ENCODE assay signal across 22 cellular contexts in the genomic region with DNA sequence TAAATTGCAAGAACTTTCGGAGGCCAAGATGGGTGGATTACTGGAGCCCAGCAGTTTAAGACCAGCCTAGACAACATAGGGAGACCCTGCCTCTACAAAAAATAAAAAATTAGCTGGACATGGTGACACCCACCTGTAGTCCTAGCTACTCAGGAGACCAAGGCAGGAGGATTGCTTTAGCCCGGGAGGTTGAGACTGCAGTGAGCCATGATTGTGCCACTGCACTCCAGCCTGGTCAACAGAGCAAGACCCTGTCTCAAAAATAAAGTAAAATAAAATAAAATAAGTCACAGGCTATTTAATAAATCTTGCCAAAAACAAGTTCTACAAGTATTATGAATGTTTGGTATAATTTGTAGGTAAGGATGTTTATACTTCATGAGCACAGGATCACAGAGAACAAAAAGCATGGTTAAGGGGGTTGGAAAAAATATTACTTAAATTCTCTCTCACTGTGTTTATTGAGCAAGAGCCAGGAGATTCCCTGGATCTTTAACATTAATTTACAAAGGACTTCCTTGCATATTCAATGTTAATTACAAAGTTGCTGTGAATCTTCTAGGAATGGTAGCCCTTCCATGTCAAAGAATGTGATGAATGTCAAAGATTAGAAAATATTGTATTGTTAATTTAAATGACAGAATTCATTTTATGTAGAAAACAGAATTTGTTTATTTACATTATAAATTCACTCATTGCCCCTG.
"Had no signal": no experiment of that assay in that cellular context is flagged by ENCODE, and none has a peak within 500 bp of the region (broad histone marks: within the 10 kb centered on the region; RNA-seq: fewer than 3 reads in every experiment).

No MANE protein-coding gene starts in this region.

- H3K4me3 ChIP-seq: esophagus squamous epithelium, lung, pancreas, right lobe of liver, thoracic aorta, tibial nerve, upper lobe of left lung, vagina had no signal

- H3K4me1 ChIP-seq: esophagus squamous epithelium, vagina had no signal

- H3K36me3 ChIP-seq: esophagus squamous epithelium, pancreas, right lobe of liver, thoracic aorta, tibial nerve, upper lobe of left lung, vagina had no signal

- H3K9me3 Mint-ChIP-seq: effector memory CD8-positive, alpha-beta T cell; natural killer cell had no signal

- H3K27ac Mint-ChIP-seq: effector memory CD8-positive, alpha-beta T cell; natural killer cell; stimulated activated naive B cell treated with anti-CD40 and anti-IgM and Interleukin-4, amounts not matched to agents 10 μg/mL and 1 μg/mL and 100 μg/mL, for 72 hours had no signal

- H3K9me3 ChIP-seq: pancreas, right lobe of liver, thoracic aorta, tibial nerve, upper lobe of left lung, vagina had no signal

- DNase-seq: cortex of kidney; effector memory CD8-positive, alpha-beta T cell; erythroblast; esophagus squamous epithelium; foreskin melanocyte; hypothalamus; kidney; mesenchymal stem cell; natural killer cell; pancreas; right lobe of liver; small intestine; stimulated activated CD4-positive, alpha-beta T cell treated with anti-CD3 and anti-CD28 coated beads, Interleukin-15, amount 100 ng/mL, for 24 hours; stimulated activated CD4-positive, alpha-beta T cell treated with anti-CD3 and anti-CD28 coated beads, Interleukin-2, amount 100 ng/mL, for 48 hours; stimulated activated naive B cell treated with anti-CD40 and anti-IgM and Interleukin-4, amounts not matched to agents 10 μg/mL and 1 μg/mL and 100 μg/mL, for 72 hours; upper lobe of left lung had no signal

- ATAC-seq: effector memory CD8-positive, alpha-beta T cell; left lobe of liver; natural killer cell; pancreas; stimulated activated naive B cell treated with anti-CD40 and anti-IgM and Interleukin-4, amounts not matched to agents 10 μg/mL and 1 μg/mL and 100 μg/mL, for 72 hours had no signal

- H3K27me3 Mint-ChIP-seq: effector memory CD8-positive, alpha-beta T cell; stimulated activated naive B cell treated with anti-CD40 and anti-IgM and Interleukin-4, amounts not matched to agents 10 μg/mL and 1 μg/mL and 100 μg/mL, for 72 hours; stimulated activated naive CD8-positive, alpha-beta T cell treated with anti-CD3 and anti-CD28 coated beads, Interleukin-15, Interleukin-2, amounts not matched to agents 100 ng/mL and 50 ng/mL, for 24 hours had no signal

- H3K36me3 Mint-ChIP-seq: natural killer cell had no signal

- H3K4me3 Mint-ChIP-seq: effector memory CD8-positive, alpha-beta T cell; natural killer cell; stimulated activated naive B cell treated with anti-CD40 and anti-IgM and Interleukin-4, amounts not matched to agents 10 μg/mL and 1 μg/mL and 100 μg/mL, for 72 hours; stimulated activated naive CD8-positive, alpha-beta T cell treated with anti-CD3 and anti-CD28 coated beads, Interleukin-15, Interleukin-2, amounts not matched to agents 100 ng/mL and 50 ng/mL, for 24 hours had no signal

- H3K27ac ChIP-seq: esophagus squamous epithelium, pancreas, right lobe of liver, thoracic aorta, tibial nerve, upper lobe of left lung, vagina had no signal

- H3K27me3 ChIP-seq: esophagus squamous epithelium, pancreas, right lobe of liver, tibial nerve, upper lobe of left lung, vagina had no signal
